8 cellular contexts compared by ENCODE assay signal in genomic region chr9:127930298-127931091, GRCh38. TPM values are rescaled to one million over a fixed set of nuclear protein-coding genes. Genes with fewer than 3 reads are reported as not detected.
DNase-seq lines count a peak whose midpoint lies in the region; ATAC-seq and TF ChIP-seq lines count a peak whose summit lies in the region.

Gene PIP5KL1, minus strand, starts transcription at chr9:127930777. Its CDS starts 25 bp downstream, at chr9:127930752.

- no peak within 1 kb of the TSS for H3K27ac Mint-ChIP-seq in nephron progenitor cell

- ATAC-seq in GM21381 (IDR thresholded peaks at IDR 0.05; ENCODE audit: unreplicated experiment) = peak; percentile 79
- peak; percentile 64 for ATAC-seq in foreskin keratinocyte

- H3K4me3 Mint-ChIP-seq in nephron progenitor cell = peak within 1 kb of the TSS; percentile 60

- H3K9me3 Mint-ChIP-seq in nephron progenitor cell = no peaks in the 10 kb centered on the region

- H3K27ac ChIP-seq in foreskin keratinocyte (no peak within 1 kb of the TSS), temporal lobe (ENCODE audit: low read depth, low read length) (peak within 1 kb of the TSS; percentile 7)

- peak; percentile 4 for TF ChIP-seq CTCF in foreskin keratinocyte (conservative IDR thresholded peaks at IDR 0.05)
- TF ChIP-seq CTCF in nephron progenitor cell (IDR thresholded peaks at IDR 0.05) = no peak

- DNase-seq in DMS153 (lab: John Stamatoyannopoulos, UW) = peak; percentile 54
- peak; percentile 51 for DNase-seq in HS-5 (ENCODE audit: low read depth)
- peak; percentile 79 for DNase-seq in RPMI7951 (ENCODE audit: low read depth)
- DNase-seq in activated naive CD4-positive, alpha-beta T cell treated with Interleukin-2 at 50 U/mL for 16 hours = peak; percentile 79
- DNase-seq in foreskin keratinocyte = peak in 1 of 2 donors; percentile 60
- DNase-seq in nephron progenitor cell = peak; percentile 95

- no peaks in the 10 kb centered on the region for H3K27me3 ChIP-seq in foreskin keratinocyte

- H3K36me3 Mint-ChIP-seq in nephron progenitor cell (ENCODE audit: low read depth) = no peaks in the 10 kb centered on the region

- peaks cover 52% of the 10 kb centered on the region for H3K27me3 Mint-ChIP-seq in nephron progenitor cell (ENCODE audit: low read depth, poor library complexity)

- peaks cover 16% of the 10 kb centered on the region for H3K4me1 Mint-ChIP-seq in nephron progenitor cell

- peaks cover 3% of the 10 kb centered on the region for H3K4me1 ChIP-seq in foreskin keratinocyte

RNA-seq across cellular contexts. Expression of gene PIP5KL1, which starts in this region (rescaled TPM):
- 0.24 and 1.2 TPM in 2 replicates for total RNA-seq in RPMI7951 (2014; rRNA removed; shearing (Covaris generic))
- 4.7 and 6.3 TPM in 2 replicates for total RNA-seq in foreskin keratinocyte
- polyA plus RNA-seq in foreskin keratinocyte = 4.8 and 7.9 TPM in 2 replicates
- 1.2 TPM for total RNA-seq in temporal lobe
